In the genomic region with DNA sequence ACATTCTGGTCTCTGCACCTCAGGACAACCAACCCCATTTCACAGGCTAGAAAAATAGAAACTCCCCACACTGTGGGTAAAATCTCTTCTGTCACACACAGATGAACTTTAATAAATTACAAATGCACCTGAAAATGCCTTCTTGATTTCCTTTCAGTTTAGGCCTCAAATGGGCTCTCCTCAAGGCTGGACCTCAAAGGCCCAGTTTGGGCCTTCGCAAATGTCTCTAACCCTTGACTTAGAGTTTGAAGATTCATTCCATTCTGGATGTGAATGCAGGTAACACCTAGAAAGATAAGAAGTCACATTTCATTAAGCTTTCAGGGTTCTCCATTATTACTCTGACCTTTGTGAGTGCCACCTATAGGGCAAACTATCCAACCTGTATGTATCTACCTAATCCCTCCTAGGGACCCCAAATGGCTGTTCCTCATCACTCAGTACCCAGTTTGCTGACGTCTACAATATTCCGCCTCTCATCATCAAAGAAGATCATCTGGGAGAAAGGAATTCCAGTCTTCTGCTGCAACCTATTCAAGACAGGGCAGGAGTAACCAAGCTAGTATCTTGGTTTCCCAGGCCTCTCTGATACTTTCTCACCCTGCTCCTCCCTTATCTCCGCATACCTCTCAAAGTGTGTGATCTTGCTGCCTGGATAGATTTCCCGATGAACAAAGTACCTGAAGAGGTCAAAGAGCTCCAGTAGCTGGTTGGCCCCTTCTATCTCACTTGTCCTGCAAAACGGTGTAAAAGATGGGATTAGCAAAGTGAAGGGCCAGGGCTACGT, we compare ENCODE assay signal across 8 cellular contexts. TPM values are rescaled to one million over a fixed set of nuclear protein-coding genes. Genes with fewer than 3 reads are reported as not detected.
A peak's percentile ranks its signal among the peaks of the same experiment; 100 is the strongest.
DNase-seq lines count a peak whose midpoint lies in the region; ATAC-seq lines count a peak whose summit lies in the region.

No MANE protein-coding gene starts in this region.

- H3K4me1 ChIP-seq in HUES6 (ENCODE audit: control insufficient read depth, insufficient read depth, low read length) = peaks cover 4% of the 10 kb centered on the region

- H3K27ac ChIP-seq in HUES6 (ENCODE audit: low read depth, low read length) = peak overlapping the region; percentile 7; the same call in 1 of the 2 replicates

- no peaks in the 10 kb centered on the region for H3K27me3 Mint-ChIP-seq in activated T-helper 2 cell treated with anti-CD3 and anti-CD28 coated beads, Interferon-gamma antibody, Interleukin-2, Interleukin-4, amounts not matched to agents 10 μg/mL and 5 μg/mL and 100 μg/mL, durations not matched to agents 14 hours and 24 hours and 36 hours (ENCODE audit: low read depth)
- H3K27me3 Mint-ChIP-seq in stimulated activated memory B cell treated with anti-CD40 and anti-IgM and Interleukin-4, amounts not matched to agents 10 μg/mL and 1 μg/mL and 100 μg/mL, for 72 hours = no peaks in the 10 kb centered on the region

- intact Hi-C loops in activated T-helper 2 cell treated with anti-CD3 and anti-CD28 coated beads, Interferon-gamma antibody, Interleukin-2, Interleukin-4, amounts not matched to agents 10 μg/mL and 5 μg/mL and 100 μg/mL, durations not matched to agents 14 hours and 24 hours and 36 hours (cut with micrococcal nuclease) = loop anchor here (1.0 to 5.0 kb wide), 5 partner anchors 19 to 99 kb away; partner anchors contain the start of genes EMC9, RABGGTA, TINF2 and TM9SF1

- H3K36me3 ChIP-seq in HUES6 (ENCODE audit: control insufficient read depth, insufficient read depth, low read length) = peaks cover 34% of the 10 kb centered on the region

- no peaks in the 10 kb centered on the region for H3K27me3 ChIP-seq in HUES6 (ENCODE audit: control insufficient read depth, insufficient read depth, low read length)

- H3K27ac Mint-ChIP-seq in activated T-helper 2 cell treated with anti-CD3 and anti-CD28 coated beads, Interferon-gamma antibody, Interleukin-2, Interleukin-4, amounts not matched to agents 10 μg/mL and 5 μg/mL and 100 μg/mL, durations not matched to agents 14 hours and 24 hours and 36 hours = peak overlapping the region; percentile 98
- H3K27ac Mint-ChIP-seq in stimulated activated memory B cell treated with anti-CD40 and anti-IgM and Interleukin-4, amounts not matched to agents 10 μg/mL and 1 μg/mL and 100 μg/mL, for 72 hours = peak overlapping the region; percentile 94

- H3K4me3 ChIP-seq in HUES6 (ENCODE audit: low read depth, low read length) (peak overlapping the region; percentile 77), iPS-11a (ENCODE audit: low read depth, low read length) (peak overlapping the region; percentile 89)

- no peaks in the 10 kb centered on the region for H3K9me3 ChIP-seq in HUES6 (ENCODE audit: control insufficient read depth, insufficient read depth, low read depth, low read length)

- H3K9ac ChIP-seq in HUES6 (ENCODE audit: low read length) = peak overlapping the region; percentile 94

- H3K36me3 Mint-ChIP-seq in activated T-helper 2 cell treated with anti-CD3 and anti-CD28 coated beads, Interferon-gamma antibody, Interleukin-2, Interleukin-4, amounts not matched to agents 10 μg/mL and 5 μg/mL and 100 μg/mL, durations not matched to agents 14 hours and 24 hours and 36 hours (ENCODE audit: low read depth) = peaks cover 55% of the 10 kb centered on the region
- H3K36me3 Mint-ChIP-seq in stimulated activated memory B cell treated with anti-CD40 and anti-IgM and Interleukin-4, amounts not matched to agents 10 μg/mL and 1 μg/mL and 100 μg/mL, for 72 hours = peaks cover 20% of the 10 kb centered on the region

- peaks cover 25% of the 10 kb centered on the region for H3K4me1 Mint-ChIP-seq in activated T-helper 2 cell treated with anti-CD3 and anti-CD28 coated beads, Interferon-gamma antibody, Interleukin-2, Interleukin-4, amounts not matched to agents 10 μg/mL and 5 μg/mL and 100 μg/mL, durations not matched to agents 14 hours and 24 hours and 36 hours (ENCODE audit: low read depth)
- H3K4me1 Mint-ChIP-seq in stimulated activated memory B cell treated with anti-CD40 and anti-IgM and Interleukin-4, amounts not matched to agents 10 μg/mL and 1 μg/mL and 100 μg/mL, for 72 hours = peaks cover 50% of the 10 kb centered on the region

- DNase-seq in activated T-helper 2 cell treated with anti-CD3 and anti-CD28 coated beads, Interferon-gamma antibody, Interleukin-2, Interleukin-4, amounts not matched to agents 10 μg/mL and 5 μg/mL and 100 μg/mL, durations not matched to agents 14 hours and 24 hours and 36 hours (ENCODE audit: low spot score) = no peak
- DNase-seq in A172 (ENCODE audit: low spot score) = no peak
- DNase-seq in NCI-H69 (lab: John Stamatoyannopoulos, UW) = no peak
- no peak for DNase-seq in HuH-7 (ENCODE audit: low spot score)

- ATAC-seq in stimulated activated memory B cell treated with anti-CD40 and anti-IgM and Interleukin-4, amounts not matched to agents 10 μg/mL and 1 μg/mL and 100 μg/mL, for 72 hours = no peak
- no peak for ATAC-seq in GM19351 (IDR thresholded peaks at IDR 0.05; ENCODE audit: unreplicated experiment)

- H3K9me3 Mint-ChIP-seq in activated T-helper 2 cell treated with anti-CD3 and anti-CD28 coated beads, Interferon-gamma antibody, Interleukin-2, Interleukin-4, amounts not matched to agents 10 μg/mL and 5 μg/mL and 100 μg/mL, durations not matched to agents 14 hours and 24 hours and 36 hours = no peaks in the 10 kb centered on the region
- no peaks in the 10 kb centered on the region for H3K9me3 Mint-ChIP-seq in stimulated activated memory B cell treated with anti-CD40 and anti-IgM and Interleukin-4, amounts not matched to agents 10 μg/mL and 1 μg/mL and 100 μg/mL, for 72 hours

- H3K4me3 Mint-ChIP-seq in activated T-helper 2 cell treated with anti-CD3 and anti-CD28 coated beads, Interferon-gamma antibody, Interleukin-2, Interleukin-4, amounts not matched to agents 10 μg/mL and 5 μg/mL and 100 μg/mL, durations not matched to agents 14 hours and 24 hours and 36 hours (ENCODE audit: low read depth) = peak overlapping the region; percentile 95
- H3K4me3 Mint-ChIP-seq in stimulated activated memory B cell treated with anti-CD40 and anti-IgM and Interleukin-4, amounts not matched to agents 10 μg/mL and 1 μg/mL and 100 μg/mL, for 72 hours = peak overlapping the region; percentile 87

RNA-seq across cellular contexts. Expression of gene CHMP4A, which starts 0.8 kb away (rescaled TPM):
- 80.0 and 82.4 TPM in 2 replicates for total RNA-seq in activated T-helper 2 cell treated with anti-CD3 and anti-CD28 coated beads, Interferon-gamma antibody, Interleukin-2, Interleukin-4, amounts not matched to agents 10 μg/mL and 5 μg/mL and 100 μg/mL, durations not matched to agents 14 hours and 24 hours and 36 hours
- 19.8 and 38.1 TPM in 2 replicates for total RNA-seq in A172 (2014; rRNA removed; shearing (Covaris generic))

RNA-seq across cellular contexts. Expression of gene MDP1, which starts 1.8 kb away (rescaled TPM):
- total RNA-seq in activated T-helper 2 cell treated with anti-CD3 and anti-CD28 coated beads, Interferon-gamma antibody, Interleukin-2, Interleukin-4, amounts not matched to agents 10 μg/mL and 5 μg/mL and 100 μg/mL, durations not matched to agents 14 hours and 24 hours and 36 hours = 13.2 and 13.5 TPM in 2 replicates
- total RNA-seq in A172 (2014; rRNA removed; shearing (Covaris generic)) = 6.4 and 20.2 TPM in 2 replicates

RNA-seq across cellular contexts. Expression of gene TSSK4, which starts 8.6 kb away (rescaled TPM):
- total RNA-seq in activated T-helper 2 cell treated with anti-CD3 and anti-CD28 coated beads, Interferon-gamma antibody, Interleukin-2, Interleukin-4, amounts not matched to agents 10 μg/mL and 5 μg/mL and 100 μg/mL, durations not matched to agents 14 hours and 24 hours and 36 hours = 0.21 TPM in 1 of 2 replicates, not detected in the other
- not detected in 2 replicates for total RNA-seq in A172 (2014; rRNA removed; shearing (Covaris generic))

RNA-seq across cellular contexts. Expression of gene NEDD8, which starts 18.1 kb away (rescaled TPM):
- total RNA-seq in activated T-helper 2 cell treated with anti-CD3 and anti-CD28 coated beads, Interferon-gamma antibody, Interleukin-2, Interleukin-4, amounts not matched to agents 10 μg/mL and 5 μg/mL and 100 μg/mL, durations not matched to agents 14 hours and 24 hours and 36 hours = 194 and 202 TPM in 2 replicates
- total RNA-seq in A172 (2014; rRNA removed; shearing (Covaris generic)) = 201 and 286 TPM in 2 replicates

RNA-seq across cellular contexts. Expression of gene GMPR2, which starts 18.7 kb away (rescaled TPM):
- 36.3 and 43.8 TPM in 2 replicates for total RNA-seq in activated T-helper 2 cell treated with anti-CD3 and anti-CD28 coated beads, Interferon-gamma antibody, Interleukin-2, Interleukin-4, amounts not matched to agents 10 μg/mL and 5 μg/mL and 100 μg/mL, durations not matched to agents 14 hours and 24 hours and 36 hours
- 49.3 and 52.7 TPM in 2 replicates for total RNA-seq in A172 (2014; rRNA removed; shearing (Covaris generic))
